1 cellular context compared by ENCODE assay signal in genomic region chr16:31888735-31889134, GRCh38.
A peak's percentile ranks its signal among the peaks of the same experiment; 100 is the strongest.
TF ChIP-seq lines count a peak whose summit lies in the region.

No MANE protein-coding gene starts in this region.

TF ChIP-seq in K562, 482 proteins besides CTCF, POLR2A, EP300 and RAD21:
- TF ChIP-seq ZNF263 (CRISPR knock-in tag; IDR thresholded peaks at IDR 0.05; ENCODE audit: borderline replicate concordance) = no peak
- no peak for TF ChIP-seq ZNF398 (CRISPR knock-in tag; IDR thresholded peaks at IDR 0.05)
- no peak for TF ChIP-seq ZNF274 (IDR thresholded peaks at IDR 0.05; ENCODE audit: borderline replicate concordance, low read depth, low read length)
- TF ChIP-seq C11orf30 (IDR thresholded peaks at IDR 0.05; ENCODE audit: low read depth) = peak; percentile 52
- TF ChIP-seq BACH1 (tag; IDR thresholded peaks at IDR 0.05) = no peak
- TF ChIP-seq MAFK (IDR thresholded peaks at IDR 0.05; ENCODE audit: low read length) = no peak
- no peak for TF ChIP-seq HDGF (IDR thresholded peaks at IDR 0.05)
- TF ChIP-seq TRIM28 (IDR thresholded peaks at IDR 0.05) = no peak
- TF ChIP-seq ZNF316 (IDR thresholded peaks at IDR 0.05) = peak; percentile 80
- TF ChIP-seq AFF1 (IDR thresholded peaks at IDR 0.05; ENCODE audit: low read depth in 1 of 2, partially characterized antibody in 2 of 2) = no peak
- TF ChIP-seq ATF3 (IDR thresholded peaks at IDR 0.05) = no peak
- no peak for TF ChIP-seq ATF3 (CRISPR knock-in tag; conservative IDR thresholded peaks at IDR 0.05)
TF ChIP-seq in K562: peak in this region for 2.
